In the genomic region with DNA sequence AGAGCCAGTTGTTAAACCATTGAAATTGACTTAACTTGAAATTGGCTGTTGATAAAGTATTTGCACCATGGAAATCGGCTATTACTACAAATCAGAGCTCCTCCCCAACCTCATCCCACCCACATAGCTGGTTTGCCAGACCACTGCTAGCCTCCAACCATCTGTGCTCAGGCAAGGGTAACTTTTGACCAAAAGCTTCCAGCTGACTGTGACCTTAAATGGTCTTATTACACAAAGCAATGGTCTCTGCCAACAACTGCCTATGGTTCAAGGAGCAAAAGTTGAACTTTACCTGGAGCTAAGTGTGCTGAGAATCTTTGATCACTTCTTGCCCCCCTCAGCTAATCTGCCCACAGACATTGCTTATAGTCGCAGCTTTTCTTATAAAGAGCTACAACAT, we compare ENCODE assay signal across 3 cellular contexts.
A peak's percentile ranks its signal among the peaks of the same experiment; 100 is the strongest.
TF ChIP-seq lines count a peak whose summit lies in the region.

No MANE protein-coding gene starts in this region.

TF ChIP-seq in liver, 16 proteins besides CTCF, POLR2A, EP300 and RAD21:
- TF ChIP-seq FOXA1 (IDR thresholded peaks at IDR 0.05) (no peak), SP1 (IDR thresholded peaks at IDR 0.05) (peak; percentile 10), GABPA (IDR thresholded peaks at IDR 0.05 in 1 of 2, conservative IDR thresholded peaks at IDR 0.05 in 1 of 2) (no peak), JUND (IDR thresholded peaks at IDR 0.05) (peak in 1 of 2 donors; percentile 54), EGR1 (IDR thresholded peaks at IDR 0.05; ENCODE audit: low read depth in 2 of 2) (no peak), TAF1 (conservative IDR thresholded peaks at IDR 0.05) (no peak), HNF4A (conservative IDR thresholded peaks at IDR 0.05) (peak; percentile 67 to 84), NR2F2 (IDR thresholded peaks at IDR 0.05) (no peak), RXRA (IDR thresholded peaks at IDR 0.05) (peak; percentile 86 to 97), FOXA2 (IDR thresholded peaks at IDR 0.05) (peak; percentile 25), ZBTB33 (IDR thresholded peaks at IDR 0.05) (no peak), REST (IDR thresholded peaks at IDR 0.05) (peak; percentile 30), HNF4G (IDR thresholded peaks at IDR 0.05) (no peak), YY1 (IDR thresholded peaks at IDR 0.05) (peak; percentile 47), MAX (IDR thresholded peaks at IDR 0.05) (no peak), ATF3 (IDR thresholded peaks at IDR 0.05) (no peak)

TF ChIP-seq in HepG2, 621 proteins besides CTCF, POLR2A, EP300 and RAD21:
- TF ChIP-seq, protein P1, sequence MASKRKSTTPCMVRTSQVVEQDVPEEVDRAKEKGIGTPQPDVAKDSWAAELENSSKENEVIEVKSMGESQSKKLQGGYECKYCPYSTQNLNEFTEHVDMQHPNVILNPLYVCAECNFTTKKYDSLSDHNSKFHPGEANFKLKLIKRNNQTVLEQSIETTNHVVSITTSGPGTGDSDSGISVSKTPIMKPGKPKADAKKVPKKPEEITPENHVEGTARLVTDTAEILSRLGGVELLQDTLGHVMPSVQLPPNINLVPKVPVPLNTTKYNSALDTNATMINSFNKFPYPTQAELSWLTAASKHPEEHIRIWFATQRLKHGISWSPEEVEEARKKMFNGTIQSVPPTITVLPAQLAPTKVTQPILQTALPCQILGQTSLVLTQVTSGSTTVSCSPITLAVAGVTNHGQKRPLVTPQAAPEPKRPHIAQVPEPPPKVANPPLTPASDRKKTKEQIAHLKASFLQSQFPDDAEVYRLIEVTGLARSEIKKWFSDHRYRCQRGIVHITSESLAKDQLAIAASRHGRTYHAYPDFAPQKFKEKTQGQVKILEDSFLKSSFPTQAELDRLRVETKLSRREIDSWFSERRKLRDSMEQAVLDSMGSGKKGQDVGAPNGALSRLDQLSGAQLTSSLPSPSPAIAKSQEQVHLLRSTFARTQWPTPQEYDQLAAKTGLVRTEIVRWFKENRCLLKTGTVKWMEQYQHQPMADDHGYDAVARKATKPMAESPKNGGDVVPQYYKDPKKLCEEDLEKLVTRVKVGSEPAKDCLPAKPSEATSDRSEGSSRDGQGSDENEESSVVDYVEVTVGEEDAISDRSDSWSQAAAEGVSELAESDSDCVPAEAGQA (IDR thresholded peaks at IDR 0.05; ENCODE audit: low read depth) = no peak
- TF ChIP-seq, protein P1 (CRISPR knock-in tag; IDR thresholded peaks at IDR 0.05; ENCODE audit: borderline replicate concordance) = no peak
- no peak for TF ChIP-seq NFKB2 (CRISPR knock-in tag; IDR thresholded peaks at IDR 0.05; ENCODE audit: borderline replicate concordance)
- no peak for TF ChIP-seq ZSCAN12 (CRISPR knock-in tag; IDR thresholded peaks at IDR 0.05)
- no peak for TF ChIP-seq AGO1 (IDR thresholded peaks at IDR 0.05; ENCODE audit: low read depth, low read length, poor library complexity, severe bottlenecking)
- no peak for TF ChIP-seq ISX (CRISPR knock-in tag; conservative IDR thresholded peaks at IDR 0.05)
- no peak for TF ChIP-seq PCBP2 (optimal IDR thresholded peaks at IDR 0.05; ENCODE audit: low read depth, low read length, poor library complexity, severe bottlenecking)

TF ChIP-seq in H1, 55 proteins besides CTCF, POLR2A, EP300 and RAD21:
- no peak for TF ChIP-seq KDM1A (IDR thresholded peaks at IDR 0.05; ENCODE audit: borderline replicate concordance, low read length)
- no peak for TF ChIP-seq CBX8 (IDR thresholded peaks at IDR 0.05; ENCODE audit: borderline replicate concordance, low read depth, low read length)
- TF ChIP-seq KDM4A (IDR thresholded peaks at IDR 0.05; ENCODE audit: low read depth, low read length, severe bottlenecking) = no peak
- no peak for TF ChIP-seq RXRA (IDR thresholded peaks at IDR 0.05; ENCODE audit: insufficient read depth, low read depth, low read length)
- no peak for TF ChIP-seq ZNF274 (IDR thresholded peaks at IDR 0.05; ENCODE audit: borderline replicate concordance, extremely low read depth, low read length)
- TF ChIP-seq BCL11A (IDR thresholded peaks at IDR 0.05; ENCODE audit: low read depth in 2 of 2, low read length in 2 of 2) = no peak
- no peak for TF ChIP-seq RNF2 (IDR thresholded peaks at IDR 0.05; ENCODE audit: borderline replicate concordance, low read depth, low read length, missing control alignments, poor library complexity, severe bottlenecking)
- no peak for TF ChIP-seq PHF8 (conservative IDR thresholded peaks at IDR 0.05; ENCODE audit: low read depth, low read length)
- no peak for TF ChIP-seq POLR2AphosphoS5 (IDR thresholded peaks at IDR 0.05; ENCODE audit: low read depth, low read length)
- TF ChIP-seq ATF2 (IDR thresholded peaks at IDR 0.05; ENCODE audit: low read length) = no peak
- no peak for TF ChIP-seq GABPA (IDR thresholded peaks at IDR 0.05; ENCODE audit: borderline replicate concordance, insufficient read depth, low read length)
- TF ChIP-seq TBP (IDR thresholded peaks at IDR 0.05; ENCODE audit: low read depth, low read length) = no peak
- TF ChIP-seq CHD2 (IDR thresholded peaks at IDR 0.05; ENCODE audit: low read length) = no peak
- TF ChIP-seq CHD1 (IDR thresholded peaks at IDR 0.05; ENCODE audit: low read depth, low read length) = no peak
- TF ChIP-seq EZH2 (IDR thresholded peaks at IDR 0.05; ENCODE audit: low read depth, low read length, severe bottlenecking) = no peak
- TF ChIP-seq TAF1 (IDR thresholded peaks at IDR 0.05; ENCODE audit: low read depth, low read length) = no peak
- TF ChIP-seq FOSL1 (IDR thresholded peaks at IDR 0.05; ENCODE audit: insufficient read depth, low read depth, low read length) = no peak
- no peak for TF ChIP-seq SAP30 (IDR thresholded peaks at IDR 0.05; ENCODE audit: insufficient read depth, insufficient replicate concordance, low read length)
TF ChIP-seq in H1: peak in this region for 0.
